10 cellular contexts compared by ENCODE assay signal in genomic region chr17:7716299-7716886, GRCh38. TPM values are rescaled to one million over a fixed set of nuclear protein-coding genes. Genes with fewer than 3 reads are reported as not detected.
DNase-seq lines count a peak whose midpoint lies in the region; ATAC-seq and TF ChIP-seq lines count a peak whose summit lies in the region.
"Had no signal": no experiment of that assay in that cellular context is flagged by ENCODE, and none has a peak within 500 bp of the region (broad histone marks: within the 10 kb centered on the region; RNA-seq: fewer than 3 reads in every experiment).

No MANE protein-coding gene starts in this region.

- POLR2A ChIA-PET in Caco-2 (lab: Charles Lee) (no interaction called here), Panc1 (lab: Charles Lee) (no interaction called here)

- H3K27ac ChIP-seq in Panc1 (ENCODE audit: low read length): peak overlapping the region; percentile 64
- no peak overlapping the region for H3K27ac ChIP-seq in fibroblast of lung (ENCODE audit: insufficient read depth, low read length)
- H3K27ac ChIP-seq in parathyroid adenoma: peak overlapping the region; percentile 77

- TF ChIP-seq CTCF in Caco-2 (IDR thresholded peaks at IDR 0.05; ENCODE audit: insufficient read depth in 1 of 2, low read depth in 1 of 2, low read length in 1 of 2, severe bottlenecking in 1 of 2, unreplicated experiment in 1 of 2) (no peak), Panc1 (IDR thresholded peaks at IDR 0.05) (no peak), fibroblast of lung (conservative IDR thresholded peaks at IDR 0.05 in 1 of 2, IDR thresholded peaks at IDR 0.05 in 1 of 2; ENCODE audit: low read depth in 1 of 2, low read length in 2 of 2) (no peak), parathyroid adenoma (IDR thresholded peaks at IDR 0.05) (no peak)

- peak overlapping the region; percentile 85 for H3K4me3 Mint-ChIP-seq in Caco-2 (ENCODE audit: unreplicated experiment)

- no peak for ATAC-seq in Panc1
- no peak for ATAC-seq in GM19463 (IDR thresholded peaks at IDR 0.05; ENCODE audit: unreplicated experiment)

- H3K4me1 Mint-ChIP-seq in Caco-2 (ENCODE audit: low read depth, unreplicated experiment): no peaks in the 10 kb centered on the region

- BruUV-seq in Caco-2 (replicated peaks; lab: Mats Ljungman, UMichigan) (no TSS peak), Panc1 (replicated peaks; lab: Mats Ljungman, UMichigan) (TSS peak; percentile 71)

- H3K9ac ChIP-seq in fibroblast of lung (ENCODE audit: insufficient read depth, low read length) (peak overlapping the region; percentile 32), parathyroid adenoma (no peak overlapping the region)

- H3K36me3 Mint-ChIP-seq in Caco-2 (ENCODE audit: insufficient read depth, unreplicated experiment): no peaks in the 10 kb centered on the region

- H3K4me1 ChIP-seq in Caco-2: no peaks in the 10 kb centered on the region
- H3K4me1 ChIP-seq in Panc1 (ENCODE audit: control insufficient read depth, insufficient read depth, low read length): peaks cover 5% of the 10 kb centered on the region
- H3K4me1 ChIP-seq in fibroblast of lung (ENCODE audit: control insufficient read depth, extremely low read depth, insufficient read depth, low read length): peaks cover 4% of the 10 kb centered on the region
- peaks cover 7% of the 10 kb centered on the region for H3K4me1 ChIP-seq in parathyroid adenoma

- H3K4me3 ChIP-seq in Caco-2 (ENCODE audit: low read depth, low read length) (peak overlapping the region; percentile 55), Panc1 (ENCODE audit: low read depth in 2 of 2, low read length in 2 of 2) (peak overlapping the region; percentile 55 to 64), fibroblast of lung (replicated peaks in 1 of 4; ENCODE audit: control extremely low read depth in 1 of 4, insufficient read depth in 1 of 4, low read depth in 3 of 4, low read length in 4 of 4) (peak overlapping the region; percentile 46 to 73 (median 66)), parathyroid adenoma (ENCODE audit: low read depth, low read length) (peak overlapping the region; percentile 92)

- in situ Hi-C loops in Panc1 (cut with HindIII; ENCODE audit: low pct_unique_long_range_greater_than_20kb, low sequenced_read_pairs): no loop called here
- in situ Hi-C loops in KBM-7 (cut with MboI; ENCODE audit: low pct_unique_long_range_greater_than_20kb, low sequenced_read_pairs): no loop called here

- H3K9me3 Mint-ChIP-seq in Caco-2 (ENCODE audit: unreplicated experiment): no peaks in the 10 kb centered on the region

- peaks cover 11% of the 10 kb centered on the region for H3K27me3 Mint-ChIP-seq in Caco-2 (ENCODE audit: insufficient read depth, unreplicated experiment)

- H3K4me2 ChIP-seq in fibroblast of lung (ENCODE audit: extremely low read depth, insufficient read depth, low read length) (peak overlapping the region; percentile 85), parathyroid adenoma (ENCODE audit: low read length) (peak overlapping the region; percentile 97)

- H2AFZ ChIP-seq in fibroblast of lung (ENCODE audit: low read length): peak overlapping the region; percentile 12
- peak overlapping the region; percentile 96 for H2AFZ ChIP-seq in parathyroid adenoma

- intact Hi-C loops in Caco-2 (cut with micrococcal nuclease; ENCODE audit: unreplicated experiment): no loop called here
- intact Hi-C loops in Panc1 (cut with micrococcal nuclease; ENCODE audit: unreplicated experiment): no loop called here

- peak overlapping the region; percentile 17 for H3K27ac Mint-ChIP-seq in Caco-2 (ENCODE audit: unreplicated experiment)

- H3K27me3 ChIP-seq in Caco-2 (replicated peaks; ENCODE audit: control insufficient read depth, insufficient read depth, low read length): no peaks in the 10 kb centered on the region
- H3K27me3 ChIP-seq in Panc1 (ENCODE audit: control insufficient read depth, insufficient read depth, low read length): no peaks in the 10 kb centered on the region
- H3K27me3 ChIP-seq in fibroblast of lung (ENCODE audit: control insufficient read depth, insufficient read depth, low read length): peaks cover 51% of the 10 kb centered on the region
- H3K27me3 ChIP-seq in parathyroid adenoma (ENCODE audit: control insufficient read depth, insufficient read depth, low read length): no peaks in the 10 kb centered on the region

- H3K79me2 ChIP-seq in fibroblast of lung (ENCODE audit: control insufficient read depth, insufficient read depth, low read length): no peaks in the 10 kb centered on the region
- no peaks in the 10 kb centered on the region for H3K79me2 ChIP-seq in parathyroid adenoma

- no peaks in the 10 kb centered on the region for H3K36me3 ChIP-seq in Caco-2 (ENCODE audit: control insufficient read depth, insufficient read depth, low read length)
- no peaks in the 10 kb centered on the region for H3K36me3 ChIP-seq in Panc1 (ENCODE audit: control insufficient read depth, insufficient read depth, low read length)
- no peaks in the 10 kb centered on the region for H3K36me3 ChIP-seq in fibroblast of lung (ENCODE audit: control insufficient read depth, insufficient read depth, low read length)
- H3K36me3 ChIP-seq in parathyroid adenoma (ENCODE audit: control insufficient read depth, insufficient read depth, low read length): no peaks in the 10 kb centered on the region

- H4K20me1 ChIP-seq in fibroblast of lung (ENCODE audit: control insufficient read depth, extremely low read depth, insufficient read depth, low read length): no peaks in the 10 kb centered on the region

- H3K9me3 ChIP-seq in Caco-2 (no peaks in the 10 kb centered on the region), Panc1 (ENCODE audit: control insufficient read depth, insufficient read depth, low read depth, low read length) (no peaks in the 10 kb centered on the region), fibroblast of lung (ENCODE audit: control insufficient read depth, insufficient read depth, low read depth, low read length) (no peaks in the 10 kb centered on the region), parathyroid adenoma (ENCODE audit: control insufficient read depth, low read length) (no peaks in the 10 kb centered on the region)

- DNase-seq in Caco-2 (no peak), Panc1 (ENCODE audit: low read depth, low spot score) (no peak), fibroblast of lung (ENCODE audit: low read depth in 2 of 2) (no peak), mucosa of gallbladder (ENCODE audit: low spot score) (no peak), MV-4-11 (lab: John Stamatoyannopoulos, UW) (no peak), KBM-7 (no peak)
- DNase-seq: activated gamma-delta T cell, KG1 had no signal

- CTCF ChIA-PET in Caco-2 (lab: Charles Lee): interaction anchor here (0.6 to 3.0 kb wide), 8 partner anchors 10 to 312 kb away, joined by 4 to 24 read pairs (median 8); partner anchors contain the start of genes EFNB3, SAT2, TMEM256 and WRAP53
- CTCF ChIA-PET in Panc1 (lab: Charles Lee): interaction anchor here (0.8 to 0.9 kb wide), 2 partner anchors 11 to 65 kb away, joined by 3 to 6 read pairs; partner anchors contain the start of gene EFNB3

RNA-seq across cellular contexts. Expression of gene DNAH2, which starts 1.2 kb away (rescaled TPM):
- total RNA-seq in Caco-2 (2022) (1.9 and 2.8 TPM in 2 replicates), Panc1 (2021; ENCODE audit: unreplicated experiment) (0.13 TPM), fibroblast of lung (0.17 and 0.26 TPM in 2 replicates), mucosa of gallbladder (0.95 TPM)
- 0.13 TPM for polyA plus RNA-seq in Panc1 (2012; ENCODE audit: insufficient read length)
- 0.06 and 0.08 TPM in 2 replicates for polyA plus RNA-seq in fibroblast of lung
- polyA plus RNA-seq in fibroblast of lung (2012): 0.02 and 0.05 TPM in 2 replicates
- polyA minus RNA-seq in fibroblast of lung (ENCODE audit: low replicate concordance): 0.07 and 0.43 TPM in 2 replicates

RNA-seq across cellular contexts. Expression of gene EFNB3, which starts 11.4 kb away (rescaled TPM):
- 4.1 and 5.1 TPM in 2 replicates for total RNA-seq in Caco-2 (2022)
- 2.5 TPM for total RNA-seq in Panc1 (2021; ENCODE audit: unreplicated experiment)
- 2.7 TPM for polyA plus RNA-seq in Panc1 (2012; ENCODE audit: insufficient read length)
- 0.26 and 0.33 TPM in 2 replicates for total RNA-seq in fibroblast of lung
- polyA plus RNA-seq in fibroblast of lung: 0.51 and 3.7 TPM in 2 replicates
- polyA plus RNA-seq in fibroblast of lung (2012): 0.53 and 3.2 TPM in 2 replicates
- 0.93 and 7.4 TPM in 2 replicates for polyA minus RNA-seq in fibroblast of lung (ENCODE audit: low replicate concordance)
- 1.6 TPM for total RNA-seq in mucosa of gallbladder

RNA-seq across cellular contexts. Expression of gene WRAP53, which starts 28.1 kb away (rescaled TPM):
- total RNA-seq in Caco-2 (2022) (13.6 and 15.2 TPM in 2 replicates), Panc1 (2021; ENCODE audit: unreplicated experiment) (27.0 TPM), fibroblast of lung (2.3 and 3.1 TPM in 2 replicates), mucosa of gallbladder (9.0 TPM)
- polyA plus RNA-seq in Panc1 (2012; ENCODE audit: insufficient read length): 36.6 TPM
- 3.0 and 7.2 TPM in 2 replicates for polyA plus RNA-seq in fibroblast of lung
- polyA plus RNA-seq in fibroblast of lung (2012): 4.9 and 10.4 TPM in 2 replicates
- polyA minus RNA-seq in fibroblast of lung (ENCODE audit: low replicate concordance): 6.2 and 14.8 TPM in 2 replicates

RNA-seq across cellular contexts. Expression of gene TP53, which starts 29.1 kb away (rescaled TPM):
- total RNA-seq in Caco-2 (2022) (9.2 and 11.1 TPM in 2 replicates), Panc1 (2021; ENCODE audit: unreplicated experiment) (129 TPM), fibroblast of lung (23.0 and 24.7 TPM in 2 replicates), mucosa of gallbladder (48.7 TPM)
- polyA plus RNA-seq in Panc1 (2012; ENCODE audit: insufficient read length): 147 TPM
- polyA plus RNA-seq in fibroblast of lung: 35.5 and 43.2 TPM in 2 replicates
- 40.7 and 43.3 TPM in 2 replicates for polyA plus RNA-seq in fibroblast of lung (2012)
- polyA minus RNA-seq in fibroblast of lung (ENCODE audit: low replicate concordance): 123 and 139 TPM in 2 replicates
